Comparison of ENCODE assay signal across 10 cellular contexts in genomic region chr10:103916254-103916653, GRCh38. TPM values are rescaled to one million over a fixed set of nuclear protein-coding genes. Genes with fewer than 3 reads are reported as not detected.
DNase-seq lines count a peak whose midpoint lies in the region; ATAC-seq and TF ChIP-seq lines count a peak whose summit lies in the region.
"Had no signal": no experiment of that assay in that cellular context is flagged by ENCODE, and none has a peak within 500 bp of the region (broad histone marks: within the 10 kb centered on the region; RNA-seq: fewer than 3 reads in every experiment).

No MANE protein-coding gene starts in this region.

- H3K36me3 Mint-ChIP-seq in activated naive CD4-positive, alpha-beta T cell treated with anti-CD3 and anti-CD28 coated beads for 36 hours (ENCODE audit: low read depth), result peaks cover 19% of the 10 kb centered on the region

- no peak for DNase-seq in activated naive CD4-positive, alpha-beta T cell treated with anti-CD3 and anti-CD28 coated beads for 36 hours
- no peak for DNase-seq in activated naive CD4-positive, alpha-beta T cell (lab: John Stamatoyannopoulos, UW)
- no peak for DNase-seq in astrocyte of the spinal cord (ENCODE audit: low read depth, low spot score)
- no peak for DNase-seq in lower lobe of right lung
- no peak for DNase-seq in transverse colon
- DNase-seq in inferior parietal cortex (ENCODE audit: extremely low spot score), result no peak
- DNase-seq: mesendoderm, NCI-H1105 had no signal

- peak overlapping the region; percentile 70 for H3K4me3 ChIP-seq in astrocyte of the spinal cord (ENCODE audit: low read depth, low read length)
- H3K4me3 ChIP-seq in lower lobe of right lung, result peak overlapping the region; percentile 71
- H3K4me3 ChIP-seq in transverse colon, result peak overlapping the region in 1 of 4 donors; percentile 73

- peak overlapping the region; percentile 89 for H3K4me3 Mint-ChIP-seq in activated naive CD4-positive, alpha-beta T cell treated with anti-CD3 and anti-CD28 coated beads for 36 hours

- TF ChIP-seq POLR2A in transverse colon (IDR thresholded peaks at IDR 0.05), result no peak

- WGBS in transverse colon (ENCODE audit: low coverage in 1 of 2), 2 donors, result 22 to 40% methylated on average over 1 of the region's 1 CpG

- peaks cover 57% of the 10 kb centered on the region for H3K4me1 ChIP-seq in lower lobe of right lung
- peaks cover 9 to 37% (median 28%) of the 10 kb centered on the region in 4 donors for H3K4me1 ChIP-seq in transverse colon

- H3K27ac Mint-ChIP-seq in activated naive CD4-positive, alpha-beta T cell treated with anti-CD3 and anti-CD28 coated beads for 36 hours, result peak overlapping the region; percentile 94

- H3K4me1 Mint-ChIP-seq in activated naive CD4-positive, alpha-beta T cell treated with anti-CD3 and anti-CD28 coated beads for 36 hours (ENCODE audit: low read depth), result peaks cover 49% of the 10 kb centered on the region

- TF ChIP-seq CTCF in astrocyte of the spinal cord (IDR thresholded peaks at IDR 0.05; ENCODE audit: low read depth, low read length) (no peak), lower lobe of right lung (IDR thresholded peaks at IDR 0.05) (no peak), transverse colon (IDR thresholded peaks at IDR 0.05) (no peak)

- H3K27me3 Mint-ChIP-seq in activated naive CD4-positive, alpha-beta T cell treated with anti-CD3 and anti-CD28 coated beads for 36 hours (ENCODE audit: low read depth), result no peaks in the 10 kb centered on the region

- intact Hi-C loops in activated naive CD4-positive, alpha-beta T cell treated with anti-CD3 and anti-CD28 coated beads for 36 hours (cut with micrococcal nuclease), result loop anchor here (5.0 kb wide), 1 partner anchor 436 kb away; the partner anchor contains the start of gene CFAP58
- intact Hi-C loops in lower lobe of right lung (cut with DNase I), result no loop called here
- intact Hi-C loops in transverse colon (cut with DNase I; ENCODE audit: low total_unique reads), result no loop called here

- no peaks in the 10 kb centered on the region for H3K36me3 ChIP-seq in lower lobe of right lung
- no peaks in the 10 kb centered on the region for H3K36me3 ChIP-seq in transverse colon

- no peak for TF ChIP-seq EP300 in transverse colon (IDR thresholded peaks at IDR 0.05; ENCODE audit: low read depth)

- H3K9me3 ChIP-seq in lower lobe of right lung (peaks cover 6% of the 10 kb centered on the region), transverse colon (no peaks in the 10 kb centered on the region)

- in situ Hi-C loops in astrocyte of the spinal cord (cut with HindIII; ENCODE audit: low sequenced_read_pairs), result no loop called here
- in situ Hi-C loops in transverse colon (cut with MboI; ENCODE audit: low pct_ligation_motif_present in 1 of 4, low pct_unique_long_range_greater_than_20kb in 1 of 4, low sequenced_read_pairs in 3 of 4), result loop anchor here in 1 of 4 donors (10.0 kb wide), 2 partner anchors 49 to 209 kb away; partner anchors contain the start of genes SFR1 and SLK

- peak in 1 of 2 donors; percentile 4 for ATAC-seq in lower lobe of right lung
- no peak for ATAC-seq in HG02970 (IDR thresholded peaks at IDR 0.05; ENCODE audit: low FRiP score, unreplicated experiment)
- ATAC-seq in GM21737 (IDR thresholded peaks at IDR 0.05; ENCODE audit: unreplicated experiment), result no peak

- H3K27me3 ChIP-seq in lower lobe of right lung (ENCODE audit: low read depth) (no peaks in the 10 kb centered on the region), transverse colon (no peaks in the 10 kb centered on the region)

- peaks cover 8% of the 10 kb centered on the region for H3K9me3 Mint-ChIP-seq in activated naive CD4-positive, alpha-beta T cell treated with anti-CD3 and anti-CD28 coated beads for 36 hours

- CTCF ChIA-PET in activated naive CD4-positive, alpha-beta T cell treated with anti-CD3 and anti-CD28 coated beads for 36 hours (lab: Charles Lee), result interaction anchor here (1.1 to 1.4 kb wide), 3 partner anchors 8 to 26 kb away, joined by 3 to 4 read pairs (median 3); no protein-coding TSS in a partner anchor

- H3K27ac ChIP-seq in lower lobe of right lung (peak overlapping the region; percentile 97), transverse colon (peak overlapping the region; percentile 90 to 99 (median 96))

RNA-seq across cellular contexts. Expression of gene STN1, which starts 1.7 kb away (rescaled TPM):
- 10 to 100 TPM; 53.3 to 54.8 TPM for total RNA-seq in activated naive CD4-positive, alpha-beta T cell treated with anti-CD3 and anti-CD28 coated beads for 36 hours
- total RNA-seq in lower lobe of right lung, result 37.0 TPM
- total RNA-seq in transverse colon, result 10 to 100 TPM; 20.8 to 31.8 (median 26.4) TPM

RNA-seq across cellular contexts. Expression of gene SLK, which starts 50.7 kb away (rescaled TPM):
- 10 to 100 TPM; 16.0 to 16.1 TPM for total RNA-seq in activated naive CD4-positive, alpha-beta T cell treated with anti-CD3 and anti-CD28 coated beads for 36 hours
- total RNA-seq in lower lobe of right lung, result 45.5 TPM
- total RNA-seq in transverse colon, result 10 to 100 TPM; 33.2 to 76.4 (median 55.7) TPM
